Comparison of ENCODE assay signal across 18 cellular contexts in genomic region chr2:120624056-120624737, GRCh38.
DNase-seq lines count a peak whose midpoint lies in the region; ATAC-seq and TF ChIP-seq lines count a peak whose summit lies in the region.
"Had no signal": no experiment of that assay in that cellular context is flagged by ENCODE, and none has a peak within 500 bp of the region (broad histone marks: within the 10 kb centered on the region; RNA-seq: fewer than 3 reads in every experiment).

No MANE protein-coding gene starts in this region.

- no peak overlapping the region for H3K4me2 ChIP-seq in osteoblast (ENCODE audit: insufficient read depth, low read length)

- no peaks in the 10 kb centered on the region for H3K9me3 ChIP-seq in osteoblast (ENCODE audit: low read depth, low read length)

- no peak overlapping the region for H2AFZ ChIP-seq in osteoblast (ENCODE audit: low read length)

- H4K20me1 ChIP-seq in osteoblast (ENCODE audit: insufficient read depth, low read length): no peaks in the 10 kb centered on the region

- H3K4me3 ChIP-seq in osteoblast (ENCODE audit: insufficient read depth, low read length): no peak overlapping the region

- H3K36me3 ChIP-seq in osteoblast (ENCODE audit: insufficient read depth, low read length): no peaks in the 10 kb centered on the region

- H3K27ac ChIP-seq in osteoblast (ENCODE audit: low read depth, low read length): no peak overlapping the region

- H3K79me2 ChIP-seq in osteoblast (ENCODE audit: insufficient read depth, low read length): no peaks in the 10 kb centered on the region

- peaks cover 10% of the 10 kb centered on the region for H3K4me1 ChIP-seq in osteoblast (ENCODE audit: insufficient read depth, low read length)

- peak; percentile 62 for DNase-seq in cardiac septum (ENCODE audit: low spot score)
- no peak for DNase-seq in left ventricle myocardium superior
- peak; percentile 80 for DNase-seq in RPMI8226
- peak; percentile 54 for DNase-seq in osteoblast (ENCODE audit: insufficient read length, low spot score, missing footprints)
- DNase-seq in effector CD8-positive, alpha-beta T cell (lab: John Stamatoyannopoulos, UW): no peak
- DNase-seq in GDM1 (lab: John Stamatoyannopoulos, UW): no peak
- no peak for DNase-seq in NCI-H2107 treated with DMSO at 0.1 percent for 48 hours (lab: John Stamatoyannopoulos, UW; ENCODE audit: unreplicated experiment)
- DNase-seq: C1 segment of cervical spinal cord, DMS79 treated with DMSO at 0.1 percent for 48 hours, H9, Kasumi-1, MM.1S, NCI-H1092, NCI-H1436 treated with DMSO at 0.1 percent for 48 hours, NCI-H2029, NCI-H2171, NCI-H446, NCI-H526 treated with DMSO at 0.1 percent for 48 hours had no signal

- no peaks in the 10 kb centered on the region for H3K27me3 ChIP-seq in osteoblast (ENCODE audit: insufficient read depth, low read length)

- intact Hi-C loops in cardiac septum (cut with DNase I) (no loop called here), left ventricle myocardium superior (cut with micrococcal nuclease) (no loop called here)

- ATAC-seq in left ventricle myocardium superior: no peak

- TF ChIP-seq CTCF in osteoblast (IDR thresholded peaks at IDR 0.05; ENCODE audit: extremely low read depth, low read depth, low read length): no peak

Comparison
In these comparisons a context has a peak if more than half of its experiments do, and no peak if none do; other contexts are left out.
1. DNase-seq: peak in cardiac septum (single experiment), RPMI8226 (single experiment) and osteoblast (single experiment); none in left ventricle myocardium superior (single experiment), effector CD8-positive, alpha-beta T cell (single experiment), GDM1 (single experiment) and NCI-H2107 treated with DMSO at 0.1 percent for 48 hours (single experiment).